ENCODE assay signal across 1 cellular context in genomic region chr1:159250817-159251216, GRCh38.
TF ChIP-seq lines count a peak whose summit lies in the region.

No MANE protein-coding gene starts in this region.

TF ChIP-seq in SK-N-SH, 30 proteins besides CTCF, POLR2A, EP300 and RAD21 (continued from another document):
- TF ChIP-seq REST (IDR thresholded peaks at IDR 0.05; ENCODE audit: low read depth, low read length) (no peak), USF1 (IDR thresholded peaks at IDR 0.05; ENCODE audit: borderline replicate concordance, low read depth) (no peak)
TF ChIP-seq in SK-N-SH: peak in this region for 0.
